Comparison of ENCODE assay signal across 8 cellular contexts in the genomic region with DNA sequence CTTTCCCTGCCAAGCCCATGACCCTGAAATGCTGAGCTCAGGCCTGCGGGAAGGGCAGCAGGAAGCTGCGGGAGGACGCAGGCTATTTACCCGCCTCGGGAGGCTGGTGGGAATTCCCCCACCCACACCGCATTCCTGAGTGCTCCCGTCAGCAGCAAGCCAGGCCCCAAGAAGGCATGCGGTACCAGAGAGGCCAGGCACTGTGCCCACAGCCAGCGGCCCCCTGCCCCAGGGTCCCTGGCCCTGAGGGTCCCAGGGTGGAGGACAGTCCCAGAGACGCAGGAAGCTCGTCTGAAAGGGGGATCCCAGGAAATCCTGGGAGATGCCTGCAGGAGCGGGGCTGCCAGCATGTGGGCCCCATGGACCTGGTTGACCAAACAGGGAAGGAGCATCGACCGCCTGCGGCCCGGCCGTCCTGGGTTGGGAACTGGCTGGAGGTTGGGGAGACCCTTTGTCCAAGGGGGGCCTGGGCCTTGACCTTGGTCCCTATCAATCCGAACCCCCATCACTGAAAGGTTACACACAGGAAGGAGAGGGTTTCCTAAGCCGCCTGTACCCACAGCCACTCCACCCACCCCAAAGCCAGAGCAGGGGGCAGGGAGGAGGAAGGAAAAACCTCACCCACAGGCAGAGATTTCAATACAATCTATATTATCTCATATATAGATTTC. TPM values are rescaled to one million over a fixed set of nuclear protein-coding genes. Genes with fewer than 3 reads are reported as not detected.
DNase-seq lines count a peak whose midpoint lies in the region; ATAC-seq, FAIRE-seq and TF ChIP-seq lines count a peak whose summit lies in the region.

No MANE protein-coding gene starts in this region.

- peak in 2 of 10 experiments; percentile 11 to 39 for DNase-seq in CD4-positive, alpha-beta T cell
- DNase-seq in Panc1 (ENCODE audit: low read depth, low spot score) (no peak), HepG2 (ENCODE audit: low spot score) (peak; percentile 76), NCI-H510A treated with DMSO at 0.1 percent for 48 hours (lab: John Stamatoyannopoulos, UW) (no peak), GM19239 (ENCODE audit: insufficient read length, low spot score) (no peak)
- DNase-seq in stimulated activated effector memory CD8-positive, alpha-beta T cell treated with anti-CD3 and anti-CD28 coated beads, Interleukin-12 subunit alpha, Interleukin-12 subunit beta, amount 100 ng/mL, for 72 hours (ENCODE audit: low spot score in 2 of 2): peak in 1 of 2 donors; percentile 31

- 47% methylated on average over 6 of the region's 19 CpGs for WGBS in HepG2 (ENCODE audit: low lambda C conversion rate)

- H3K9ac ChIP-seq in HepG2 (ENCODE audit: insufficient read depth, low read depth, low read length): peak overlapping the region; percentile 54

- TF ChIP-seq EP300 in HepG2 (IDR thresholded peaks at IDR 0.05; ENCODE audit: low read depth in 2 of 2, low read length in 2 of 2): peak in 1 of 2 experiments; percentile 43; a peak in 1 of 4 replicates
- TF ChIP-seq EP300 in HepG2 (CRISPR knock-in tag; IDR thresholded peaks at IDR 0.05; ENCODE audit: borderline replicate concordance): peak; percentile 70

- TF ChIP-seq RAD21 in HepG2 (CRISPR knock-in tag; IDR thresholded peaks at IDR 0.05): peak; percentile 54

- BruUV-seq in Panc1 (replicated peaks; lab: Mats Ljungman, UMichigan): no TSS peak
- BruUV-seq in HepG2 (replicated peaks; lab: Mats Ljungman, UMichigan): TSS peak; percentile 49

- peak overlapping the region; percentile 79 for H3K27ac Mint-ChIP-seq in CD4-positive, alpha-beta T cell
- peak overlapping the region; percentile 94 for H3K27ac Mint-ChIP-seq in stimulated activated effector memory CD8-positive, alpha-beta T cell treated with anti-CD3 and anti-CD28 coated beads, Interleukin-12 subunit alpha, Interleukin-12 subunit beta, amount 100 ng/mL, for 72 hours

- intact Hi-C loops in CD4-positive, alpha-beta T cell (cut with DNase I, micrococcal nuclease): loop anchor here in 1 of 2 experiments (5.0 to 10.0 kb wide), 2 partner anchors 36 to 104 kb away; partner anchors contain the start of genes BAIAP2L2 and PLA2G6
- intact Hi-C loops in Panc1 (cut with micrococcal nuclease; ENCODE audit: unreplicated experiment) (no loop called here), HepG2 (cut with micrococcal nuclease; ENCODE audit: unreplicated experiment) (no loop called here)

- no peak overlapping the region for H3K4me3 Mint-ChIP-seq in CD4-positive, alpha-beta T cell
- peak overlapping the region; percentile 57 for H3K4me3 Mint-ChIP-seq in stimulated activated effector memory CD8-positive, alpha-beta T cell treated with anti-CD3 and anti-CD28 coated beads, Interleukin-12 subunit alpha, Interleukin-12 subunit beta, amount 100 ng/mL, for 72 hours

- H3K27ac ChIP-seq in CD4-positive, alpha-beta T cell (ENCODE audit: low read depth, low read length): peak overlapping the region; percentile 43
- peak overlapping the region; percentile 85 for H3K27ac ChIP-seq in Panc1 (ENCODE audit: low read length)
- H3K27ac ChIP-seq in cingulate gyrus (ENCODE audit: low read depth, low read length): peak overlapping the region; percentile 70
- H3K27ac ChIP-seq in HepG2 (ENCODE audit: extremely low read length, insufficient read depth, low read length): peak overlapping the region; percentile 65

- peak; percentile 13 for ATAC-seq in CD4-positive, alpha-beta T cell (ENCODE audit: poor library complexity)
- peak; percentile 86 for ATAC-seq in Panc1
- ATAC-seq in HepG2: peak; percentile 84
- ATAC-seq in stimulated activated effector memory CD8-positive, alpha-beta T cell treated with anti-CD3 and anti-CD28 coated beads, Interleukin-12 subunit alpha, Interleukin-12 subunit beta, amount 100 ng/mL, for 72 hours: peak; percentile 53
- ATAC-seq in HG02610 (IDR thresholded peaks at IDR 0.05; ENCODE audit: unreplicated experiment): no peak

- H3K4me1 ChIP-seq in Panc1 (ENCODE audit: control insufficient read depth, insufficient read depth, low read length) (peaks cover 25% of the 10 kb centered on the region), HepG2 (ENCODE audit: insufficient read depth, low read length) (peaks cover 26% of the 10 kb centered on the region)

- no peaks in the 10 kb centered on the region for H3K36me3 ChIP-seq in Panc1 (ENCODE audit: control insufficient read depth, insufficient read depth, low read length)
- peaks cover 1 to 17% of the 10 kb centered on the region in 2 experiments; a peak in 4 of 5 replicates for H3K36me3 ChIP-seq in HepG2 (replicated peaks in 1 of 2; ENCODE audit: control insufficient read depth in 1 of 2, insufficient read depth in 2 of 2, low read length in 2 of 2)

- H3K36me3 Mint-ChIP-seq in CD4-positive, alpha-beta T cell (ENCODE audit: low read depth): peaks cover 12% of the 10 kb centered on the region
- peaks cover 60% of the 10 kb centered on the region for H3K36me3 Mint-ChIP-seq in stimulated activated effector memory CD8-positive, alpha-beta T cell treated with anti-CD3 and anti-CD28 coated beads, Interleukin-12 subunit alpha, Interleukin-12 subunit beta, amount 100 ng/mL, for 72 hours

- CTCF ChIA-PET in CD4-positive, alpha-beta T cell (lab: Charles Lee): no interaction called here
- CTCF ChIA-PET in Panc1 (lab: Charles Lee): no interaction called here
- CTCF ChIA-PET in HepG2 (lab: Yijun Ruan, JAX; ENCODE audit: low intra/inter-chr PET ratio, low total read pairs): no interaction called here

- peak; percentile 58 for FAIRE-seq in HepG2 (lab: Jason Lieb, UNC)
- no peak for FAIRE-seq in GM19239 (lab: Jason Lieb, UNC)

- no peak overlapping the region for H2AFZ ChIP-seq in HepG2 (ENCODE audit: low read length)

- no peaks in the 10 kb centered on the region for H3K79me2 ChIP-seq in HepG2 (ENCODE audit: insufficient read depth, low read length)

- H3K27me3 ChIP-seq in CD4-positive, alpha-beta T cell (ENCODE audit: control insufficient read depth, insufficient read depth, low read length): no peaks in the 10 kb centered on the region
- H3K27me3 ChIP-seq in Panc1 (ENCODE audit: control insufficient read depth, insufficient read depth, low read length): no peaks in the 10 kb centered on the region
- no peaks in the 10 kb centered on the region for H3K27me3 ChIP-seq in HepG2 (ENCODE audit: control insufficient read depth in 1 of 2, insufficient read depth in 2 of 2, low read length in 2 of 2)

- H3K27me3 Mint-ChIP-seq in CD4-positive, alpha-beta T cell: no peaks in the 10 kb centered on the region

- H4K20me1 ChIP-seq in HepG2 (ENCODE audit: insufficient read depth, low read length): peaks cover under 1% of the 10 kb centered on the region; the same call in 1 of the 2 replicates

- H3K4me2 ChIP-seq in HepG2 (ENCODE audit: low read depth, low read length): peak overlapping the region; percentile 58

- TF ChIP-seq POLR2A in HepG2 (IDR thresholded peaks at IDR 0.05; ENCODE audit: insufficient read depth in 1 of 2, low read depth in 2 of 2, low read length in 2 of 2): peak in 1 of 2 experiments; percentile 29; a peak in 1 of 4 replicates

- POLR2A ChIA-PET in CD4-positive, alpha-beta T cell (lab: Charles Lee): interaction anchor here (1.2 to 1.9 kb wide), 2 partner anchors 18 to 37 kb away, joined by 3 to 9 read pairs; partner anchors contain the start of gene MAFF
- POLR2A ChIA-PET in Panc1 (lab: Charles Lee): interaction anchor here (0.7 kb wide), 1 partner anchor 9 kb away, joined by 3 read pairs; no protein-coding TSS in a partner anchor
- POLR2A ChIA-PET in HepG2 (lab: Yijun Ruan, JAX): interaction anchor here (0.6 to 3.0 kb wide), 11 partner anchors 9 to 201 kb away, joined by 3 to 22 read pairs (median 10); partner anchors contain the start of genes BAIAP2L2, MAFF and PLA2G6

- H3K9me3 Mint-ChIP-seq in CD4-positive, alpha-beta T cell: no peaks in the 10 kb centered on the region
- H3K9me3 Mint-ChIP-seq in stimulated activated effector memory CD8-positive, alpha-beta T cell treated with anti-CD3 and anti-CD28 coated beads, Interleukin-12 subunit alpha, Interleukin-12 subunit beta, amount 100 ng/mL, for 72 hours: no peaks in the 10 kb centered on the region

- TF ChIP-seq CTCF in CD4-positive, alpha-beta T cell (IDR thresholded peaks at IDR 0.05): no peak
- TF ChIP-seq CTCF in Panc1 (IDR thresholded peaks at IDR 0.05) (no peak), HepG2 (CRISPR knock-in tag; IDR thresholded peaks at IDR 0.05) (no peak)

- in situ Hi-C loops in Panc1 (cut with HindIII; ENCODE audit: low pct_unique_long_range_greater_than_20kb, low sequenced_read_pairs) (no loop called here), HepG2 (cut with HindIII; ENCODE audit: extremely low pct_ligation_motif_present, low pct_unique_long_range_greater_than_20kb) (no loop called here)

- no peak overlapping the region for H3K4me3 ChIP-seq in Panc1 (ENCODE audit: low read depth in 2 of 2, low read length in 2 of 2)
- H3K4me3 ChIP-seq in HepG2 (replicated peaks in 1 of 3; ENCODE audit: insufficient read depth in 1 of 3, low read depth in 2 of 3, low read length in 3 of 3): peak overlapping the region in 1 of 3 experiments; percentile 43; a peak in 1 of 6 replicates

- peaks cover 24% of the 10 kb centered on the region for H3K4me1 Mint-ChIP-seq in CD4-positive, alpha-beta T cell (ENCODE audit: low read depth)
- H3K4me1 Mint-ChIP-seq in stimulated activated effector memory CD8-positive, alpha-beta T cell treated with anti-CD3 and anti-CD28 coated beads, Interleukin-12 subunit alpha, Interleukin-12 subunit beta, amount 100 ng/mL, for 72 hours: peaks cover 51% of the 10 kb centered on the region

- H3K9me3 ChIP-seq in CD4-positive, alpha-beta T cell (ENCODE audit: control insufficient read depth, low read length): no peaks in the 10 kb centered on the region
- H3K9me3 ChIP-seq in Panc1 (ENCODE audit: control insufficient read depth, insufficient read depth, low read depth, low read length) (no peaks in the 10 kb centered on the region), HepG2 (ENCODE audit: low read length) (no peaks in the 10 kb centered on the region)

RNA-seq across cellular contexts. Expression of gene MAFF, which starts 17.0 kb away (rescaled TPM):
- 10 to 100 TPM; 25.6 to 27.3 TPM for total RNA-seq in CD4-positive, alpha-beta T cell
- total RNA-seq in Panc1 (2021; ENCODE audit: unreplicated experiment) (6.4 TPM), HepG2 (2016; rRNA removed; fragmentation: Illumina TruSeq; extraction: Trizol) (3.1 and 5.4 TPM in 2 replicates)
- 11.8 TPM for polyA plus RNA-seq in Panc1 (2012; ENCODE audit: insufficient read length)
- total RNA-seq in HepG2 (2016; cell fraction: cytosol; rRNA removed; fragmentation: Illumina TruSeq; extraction: Trizol; ENCODE audit: low read depth): 1.1 and 1.3 TPM in 2 replicates
- 3.7 and 5.5 TPM in 2 replicates for total RNA-seq in HepG2 (2016; cell fraction: insoluble cytoplasmic fraction; rRNA removed; fragmentation: Illumina TruSeq; extraction: Trizol)
- 2.3 and 2.5 TPM in 2 replicates for total RNA-seq in HepG2 (2016; cell fraction: membrane; rRNA removed; fragmentation: Illumina TruSeq; extraction: Trizol)
- total RNA-seq in HepG2 (2016; cell fraction: nucleus; rRNA removed; fragmentation: Illumina TruSeq; extraction: Trizol): 4.4 and 6.4 TPM in 2 replicates
- 14.3 and 17.1 TPM in 2 replicates for polyA plus RNA-seq in HepG2 (2011; rRNA removed)
- polyA plus RNA-seq in HepG2 (2011; cell fraction: cytosol; rRNA removed): 15.6 and 18.3 TPM in 2 replicates
- polyA plus RNA-seq in HepG2 (2011; cell fraction: nucleus; rRNA removed): 15.7 and 16.6 TPM in 2 replicates
- 12.4 and 26.2 TPM in 2 replicates for polyA plus RNA-seq in HepG2 (2012)
- polyA plus RNA-seq in HepG2 (2016; cell fraction: cytosol; fragmentation: Illumina TruSeq; extraction: Trizol; ENCODE audit: low read depth): 0.70 and 0.71 TPM in 2 replicates
- 3.5 and 3.7 TPM in 2 replicates for polyA plus RNA-seq in HepG2 (2016; cell fraction: insoluble cytoplasmic fraction; fragmentation: Illumina TruSeq; extraction: Trizol; ENCODE audit: low read depth)
- 1.2 and 1.9 TPM in 2 replicates for polyA plus RNA-seq in HepG2 (2016; cell fraction: membrane; fragmentation: Illumina TruSeq; extraction: Trizol; ENCODE audit: low read depth)
- polyA plus RNA-seq in HepG2 (2016; cell fraction: nucleus; fragmentation: Illumina TruSeq; extraction: Trizol; ENCODE audit: insufficient read depth, low read depth): 7.1 and 7.9 TPM in 2 replicates
- polyA minus RNA-seq in HepG2 (2011; rRNA and poly(A)+ RNA removed; ENCODE audit: low replicate concordance): 2.5 and 12.3 TPM in 2 replicates
- 11.3 and 12.8 TPM in 2 replicates for polyA minus RNA-seq in HepG2 (2011; cell fraction: cytosol; rRNA and poly(A)+ RNA removed)
- polyA minus RNA-seq in HepG2 (2011; cell fraction: nucleus; rRNA and poly(A)+ RNA removed): 7.3 and 8.1 TPM in 2 replicates

RNA-seq across cellular contexts. Expression of gene PLA2G6, which starts 37.2 kb away (rescaled TPM):
- total RNA-seq in CD4-positive, alpha-beta T cell: 10 to 100 TPM; 48.8 to 50.2 TPM
- total RNA-seq in Panc1 (2021; ENCODE audit: unreplicated experiment) (16.2 TPM), HepG2 (2016; rRNA removed; fragmentation: Illumina TruSeq; extraction: Trizol) (1.8 and 4.8 TPM in 2 replicates)
- 17.7 TPM for polyA plus RNA-seq in Panc1 (2012; ENCODE audit: insufficient read length)
- 0.61 and 0.71 TPM in 2 replicates for total RNA-seq in HepG2 (2016; cell fraction: cytosol; rRNA removed; fragmentation: Illumina TruSeq; extraction: Trizol; ENCODE audit: low read depth)
- total RNA-seq in HepG2 (2016; cell fraction: insoluble cytoplasmic fraction; rRNA removed; fragmentation: Illumina TruSeq; extraction: Trizol): 1.9 and 5.2 TPM in 2 replicates
- total RNA-seq in HepG2 (2016; cell fraction: membrane; rRNA removed; fragmentation: Illumina TruSeq; extraction: Trizol): 1.3 TPM in 2 replicates
- total RNA-seq in HepG2 (2016; cell fraction: nucleus; rRNA removed; fragmentation: Illumina TruSeq; extraction: Trizol): 8.4 and 11.2 TPM in 2 replicates
- polyA plus RNA-seq in HepG2 (2011; rRNA removed): 11.5 and 12.3 TPM in 2 replicates
- polyA plus RNA-seq in HepG2 (2011; cell fraction: cytosol; rRNA removed): 2.7 and 3.9 TPM in 2 replicates
- 73.3 and 101 TPM in 2 replicates for polyA plus RNA-seq in HepG2 (2011; cell fraction: nucleus; rRNA removed)
- polyA plus RNA-seq in HepG2 (2012): 6.5 and 7.3 TPM in 2 replicates
- 0.44 and 0.53 TPM in 2 replicates for polyA plus RNA-seq in HepG2 (2016; cell fraction: cytosol; fragmentation: Illumina TruSeq; extraction: Trizol; ENCODE audit: low read depth)
- 0.96 and 1.7 TPM in 2 replicates for polyA plus RNA-seq in HepG2 (2016; cell fraction: insoluble cytoplasmic fraction; fragmentation: Illumina TruSeq; extraction: Trizol; ENCODE audit: low read depth)
- polyA plus RNA-seq in HepG2 (2016; cell fraction: membrane; fragmentation: Illumina TruSeq; extraction: Trizol; ENCODE audit: low read depth): 0.88 and 1.6 TPM in 2 replicates
- polyA plus RNA-seq in HepG2 (2016; cell fraction: nucleus; fragmentation: Illumina TruSeq; extraction: Trizol; ENCODE audit: insufficient read depth, low read depth): 22.2 and 23.2 TPM in 2 replicates
- 27.4 and 36.9 TPM in 2 replicates for polyA minus RNA-seq in HepG2 (2011; rRNA and poly(A)+ RNA removed; ENCODE audit: low replicate concordance)
- polyA minus RNA-seq in HepG2 (2011; cell fraction: cytosol; rRNA and poly(A)+ RNA removed): 2.6 and 3.8 TPM in 2 replicates
- polyA minus RNA-seq in HepG2 (2011; cell fraction: nucleus; rRNA and poly(A)+ RNA removed): 21.3 and 31.8 TPM in 2 replicates

RNA-seq across cellular contexts. Expression of gene TMEM184B, which starts 54.0 kb away (rescaled TPM):
- 10 to 100 TPM; 49.3 to 50.1 TPM for total RNA-seq in CD4-positive, alpha-beta T cell
- total RNA-seq in Panc1 (2021; ENCODE audit: unreplicated experiment) (54.2 TPM), HepG2 (2016; rRNA removed; fragmentation: Illumina TruSeq; extraction: Trizol) (11.8 and 15.9 TPM in 2 replicates)
- 60.0 TPM for polyA plus RNA-seq in Panc1 (2012; ENCODE audit: insufficient read length)
- 12.8 and 13.5 TPM in 2 replicates for total RNA-seq in HepG2 (2016; cell fraction: cytosol; rRNA removed; fragmentation: Illumina TruSeq; extraction: Trizol; ENCODE audit: low read depth)
- 10.2 and 15.3 TPM in 2 replicates for total RNA-seq in HepG2 (2016; cell fraction: insoluble cytoplasmic fraction; rRNA removed; fragmentation: Illumina TruSeq; extraction: Trizol)
- 32.8 and 33.3 TPM in 2 replicates for total RNA-seq in HepG2 (2016; cell fraction: membrane; rRNA removed; fragmentation: Illumina TruSeq; extraction: Trizol)
- total RNA-seq in HepG2 (2016; cell fraction: nucleus; rRNA removed; fragmentation: Illumina TruSeq; extraction: Trizol): 12.9 and 16.5 TPM in 2 replicates
- 16.0 and 16.4 TPM in 2 replicates for polyA plus RNA-seq in HepG2 (2011; rRNA removed)
- 13.7 and 14.0 TPM in 2 replicates for polyA plus RNA-seq in HepG2 (2011; cell fraction: cytosol; rRNA removed)
- 33.2 and 36.0 TPM in 2 replicates for polyA plus RNA-seq in HepG2 (2011; cell fraction: nucleus; rRNA removed)
- polyA plus RNA-seq in HepG2 (2012): 18.5 and 26.5 TPM in 2 replicates
- polyA plus RNA-seq in HepG2 (2016; cell fraction: cytosol; fragmentation: Illumina TruSeq; extraction: Trizol; ENCODE audit: low read depth): 13.7 and 14.5 TPM in 2 replicates
- polyA plus RNA-seq in HepG2 (2016; cell fraction: insoluble cytoplasmic fraction; fragmentation: Illumina TruSeq; extraction: Trizol; ENCODE audit: low read depth): 14.5 and 19.7 TPM in 2 replicates
- 34.1 and 39.3 TPM in 2 replicates for polyA plus RNA-seq in HepG2 (2016; cell fraction: membrane; fragmentation: Illumina TruSeq; extraction: Trizol; ENCODE audit: low read depth)
- 38.4 and 41.0 TPM in 2 replicates for polyA plus RNA-seq in HepG2 (2016; cell fraction: nucleus; fragmentation: Illumina TruSeq; extraction: Trizol; ENCODE audit: insufficient read depth, low read depth)
- polyA minus RNA-seq in HepG2 (2011; rRNA and poly(A)+ RNA removed; ENCODE audit: low replicate concordance): 21.0 and 37.7 TPM in 2 replicates
- 18.8 and 20.9 TPM in 2 replicates for polyA minus RNA-seq in HepG2 (2011; cell fraction: cytosol; rRNA and poly(A)+ RNA removed)
- 8.7 and 10.9 TPM in 2 replicates for polyA minus RNA-seq in HepG2 (2011; cell fraction: nucleus; rRNA and poly(A)+ RNA removed)
